15 cellular contexts compared by ENCODE assay signal in the genomic region with DNA sequence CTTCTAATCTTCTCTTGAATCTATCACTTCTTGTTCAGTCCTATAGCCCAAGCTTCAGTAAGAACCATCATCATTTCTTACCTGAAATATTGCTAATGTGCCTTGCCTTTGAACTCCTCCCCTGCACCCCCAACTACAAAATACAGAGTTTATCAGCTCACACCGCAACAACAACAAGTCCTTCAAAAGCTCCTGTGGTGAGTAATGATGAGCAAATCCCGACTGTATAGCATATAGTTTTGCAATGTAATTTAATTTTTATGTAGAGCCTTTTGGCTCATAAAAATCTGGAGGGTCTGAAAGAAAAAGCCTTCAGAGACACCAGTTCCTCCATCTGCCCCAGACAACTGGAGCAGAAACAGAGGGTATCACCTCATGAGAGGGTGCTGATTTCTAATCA.
A peak's percentile ranks its signal among the peaks of the same experiment; 100 is the strongest.
DNase-seq lines count a peak whose midpoint lies in the region; ATAC-seq and TF ChIP-seq lines count a peak whose summit lies in the region.
"Had no signal": no experiment of that assay in that cellular context is flagged by ENCODE, and none has a peak within 500 bp of the region (broad histone marks: within the 10 kb centered on the region; RNA-seq: fewer than 3 reads in every experiment).

No MANE protein-coding gene starts in this region.

- H3K4me3 Mint-ChIP-seq in activated CD8-positive, alpha-beta memory T cell treated with anti-CD3 and anti-CD28 coated beads, Interleukin-2, amount 10 ng/mL, durations not matched to agents 7 days and 5 days: no peak overlapping the region
- H3K4me3 Mint-ChIP-seq: B cell; CD4-positive, alpha-beta T cell; GM23338 had no signal

- H3K4me1 Mint-ChIP-seq in activated CD8-positive, alpha-beta memory T cell treated with anti-CD3 and anti-CD28 coated beads, Interleukin-2, amount 10 ng/mL, durations not matched to agents 7 days and 5 days: no peaks in the 10 kb centered on the region
- H3K4me1 Mint-ChIP-seq: B cell, GM23338 had no signal

- intact Hi-C loops in heart left ventricle (cut with DNase I): no loop called here
- intact Hi-C loops in transverse colon (cut with DNase I; ENCODE audit: low total_unique reads): no loop called here

- 87 to 92% (median 90%) methylated on average over 2 of the region's 2 CpGs for WGBS in heart left ventricle, 4 donors
- WGBS in transverse colon (ENCODE audit: low coverage in 1 of 2), 2 donors: 85 to 100% methylated on average over 2 of the region's 2 CpGs

- no peaks in the 10 kb centered on the region for H3K36me3 Mint-ChIP-seq in activated CD8-positive, alpha-beta memory T cell treated with anti-CD3 and anti-CD28 coated beads, Interleukin-2, amount 10 ng/mL, durations not matched to agents 7 days and 5 days

- no peak for TF ChIP-seq EP300 in transverse colon (IDR thresholded peaks at IDR 0.05; ENCODE audit: low read depth)

- no peak for ATAC-seq in activated CD8-positive, alpha-beta memory T cell treated with anti-CD3 and anti-CD28 coated beads, Interleukin-2, amount 10 ng/mL, durations not matched to agents 7 days and 5 days
- no peak for ATAC-seq in heart left ventricle
- ATAC-seq: GM23338 had no signal

- in situ Hi-C loops in brain microvascular endothelial cell (cut with HindIII; ENCODE audit: low pct_ligation_motif_present, low sequenced_read_pairs) (no loop called here), transverse colon (cut with MboI; ENCODE audit: low pct_ligation_motif_present in 1 of 4, low pct_unique_long_range_greater_than_20kb in 1 of 4, low sequenced_read_pairs in 3 of 4) (no loop called here)

- H3K27me3 Mint-ChIP-seq in activated CD8-positive, alpha-beta memory T cell treated with anti-CD3 and anti-CD28 coated beads, Interleukin-2, amount 10 ng/mL, durations not matched to agents 7 days and 5 days: peaks cover 5% of the 10 kb centered on the region
- H3K27me3 Mint-ChIP-seq: CD4-positive, alpha-beta T cell had no signal

- peak; percentile 64 for DNase-seq in ELR (ENCODE audit: low read depth)
- peak; percentile 2 for DNase-seq in LHCN-M2 (ENCODE audit: low read depth)
- DNase-seq in brain microvascular endothelial cell: peak; percentile 32
- DNase-seq in fibroblast of mammary gland (ENCODE audit: low read depth): peak; percentile 10
- DNase-seq in activated CD8-positive, alpha-beta memory T cell treated with anti-CD3 and anti-CD28 coated beads, Interleukin-2, amount 10 ng/mL, durations not matched to agents 7 days and 5 days: no peak
- no peak for DNase-seq in heart left ventricle
- no peak for DNase-seq in transverse colon
- no peak for DNase-seq in UCSD-AML1 (lab: John Stamatoyannopoulos, UW; ENCODE audit: unreplicated experiment)
- DNase-seq: C1 segment of cervical spinal cord; Calu3; CD4-positive, alpha-beta T cell; DMS 273 treated with DMSO at 0.1 percent for 48 hours; H7 had no signal

- TF ChIP-seq POLR2A in heart left ventricle (IDR thresholded peaks at IDR 0.05): no peak
- TF ChIP-seq POLR2A in transverse colon (IDR thresholded peaks at IDR 0.05): no peak

- no peaks in the 10 kb centered on the region for H3K9me3 Mint-ChIP-seq in activated CD8-positive, alpha-beta memory T cell treated with anti-CD3 and anti-CD28 coated beads, Interleukin-2, amount 10 ng/mL, durations not matched to agents 7 days and 5 days (ENCODE audit: low read depth)
- H3K9me3 Mint-ChIP-seq: CD4-positive, alpha-beta T cell; GM23338 had no signal

- H3K9me3 ChIP-seq in heart left ventricle (no peaks in the 10 kb centered on the region), transverse colon (no peaks in the 10 kb centered on the region)

- TF ChIP-seq CTCF in brain microvascular endothelial cell (IDR thresholded peaks at IDR 0.05; ENCODE audit: low read depth, low read length, missing control alignments): no peak
- TF ChIP-seq CTCF in fibroblast of mammary gland (conservative IDR thresholded peaks at IDR 0.05; ENCODE audit: control insufficient read depth, insufficient read depth, low read depth, low read length): no peak
- no peak for TF ChIP-seq CTCF in heart left ventricle (IDR thresholded peaks at IDR 0.05)
- TF ChIP-seq CTCF in transverse colon (IDR thresholded peaks at IDR 0.05): no peak

- CTCF ChIA-PET in activated CD8-positive, alpha-beta memory T cell treated with anti-CD3 and anti-CD28 coated beads, Interleukin-2, amount 10 ng/mL, durations not matched to agents 7 days and 5 days (lab: Charles Lee): no interaction called here

- H3K27ac ChIP-seq in brain microvascular endothelial cell (no peak overlapping the region), heart left ventricle (no peak overlapping the region), transverse colon (no peak overlapping the region)

- H3K27ac Mint-ChIP-seq in activated CD8-positive, alpha-beta memory T cell treated with anti-CD3 and anti-CD28 coated beads, Interleukin-2, amount 10 ng/mL, durations not matched to agents 7 days and 5 days: no peak overlapping the region
- H3K27ac Mint-ChIP-seq: B cell; CD4-positive, alpha-beta T cell; GM23338 had no signal

- H3K4me1 ChIP-seq in heart left ventricle: no peaks in the 10 kb centered on the region
- H3K4me1 ChIP-seq in transverse colon: no peaks in the 10 kb centered on the region

- H3K4me3 ChIP-seq in brain microvascular endothelial cell (ENCODE audit: low read depth, low read length) (no peak overlapping the region), fibroblast of mammary gland (ENCODE audit: control insufficient read depth, low read depth, low read length) (no peak overlapping the region), heart left ventricle (no peak overlapping the region), transverse colon (no peak overlapping the region)
- H3K4me3 ChIP-seq: GM23338 had no signal

- H3K27me3 ChIP-seq in brain microvascular endothelial cell (replicated peaks) (no peaks in the 10 kb centered on the region), heart left ventricle (no peaks in the 10 kb centered on the region), transverse colon (no peaks in the 10 kb centered on the region)

- no peaks in the 10 kb centered on the region for H3K36me3 ChIP-seq in brain microvascular endothelial cell (replicated peaks)
- peaks cover 0 to 36% (median 10%) of the 10 kb centered on the region in 9 donors for H3K36me3 ChIP-seq in heart left ventricle
- peaks cover 0 to 12% (median 0%) of the 10 kb centered on the region in 4 donors for H3K36me3 ChIP-seq in transverse colon

Comparison
In these comparisons a context has a peak if more than half of its experiments do, and no peak if none do; other contexts are left out.
1. DNase-seq: peak in ELR (single experiment), LHCN-M2 (single experiment), brain microvascular endothelial cell (single experiment) and fibroblast of mammary gland (single experiment); none in activated CD8-positive, alpha-beta memory T cell treated with anti-CD3 and anti-CD28 coated beads, Interleukin-2, amount 10 ng/mL, durations not matched to agents 7 days and 5 days (single experiment), heart left ventricle (0 of 5), transverse colon (single experiment) and UCSD-AML1 (single experiment).